In genomic region chr4:92812652-92813051, GRCh38 we compare ENCODE assay signal across 3 cellular contexts.
"Had no signal": no experiment of that assay in that cellular context is flagged by ENCODE, and none has a peak within 500 bp of the region (broad histone marks: within the 10 kb centered on the region; RNA-seq: fewer than 3 reads in every experiment).

No MANE protein-coding gene starts in this region.

- H3K4me3 ChIP-seq: GM12878 had no signal

- DNase-seq: GDM1, GF-D8 had no signal
